11 cellular contexts compared by ENCODE assay signal in the genomic region with DNA sequence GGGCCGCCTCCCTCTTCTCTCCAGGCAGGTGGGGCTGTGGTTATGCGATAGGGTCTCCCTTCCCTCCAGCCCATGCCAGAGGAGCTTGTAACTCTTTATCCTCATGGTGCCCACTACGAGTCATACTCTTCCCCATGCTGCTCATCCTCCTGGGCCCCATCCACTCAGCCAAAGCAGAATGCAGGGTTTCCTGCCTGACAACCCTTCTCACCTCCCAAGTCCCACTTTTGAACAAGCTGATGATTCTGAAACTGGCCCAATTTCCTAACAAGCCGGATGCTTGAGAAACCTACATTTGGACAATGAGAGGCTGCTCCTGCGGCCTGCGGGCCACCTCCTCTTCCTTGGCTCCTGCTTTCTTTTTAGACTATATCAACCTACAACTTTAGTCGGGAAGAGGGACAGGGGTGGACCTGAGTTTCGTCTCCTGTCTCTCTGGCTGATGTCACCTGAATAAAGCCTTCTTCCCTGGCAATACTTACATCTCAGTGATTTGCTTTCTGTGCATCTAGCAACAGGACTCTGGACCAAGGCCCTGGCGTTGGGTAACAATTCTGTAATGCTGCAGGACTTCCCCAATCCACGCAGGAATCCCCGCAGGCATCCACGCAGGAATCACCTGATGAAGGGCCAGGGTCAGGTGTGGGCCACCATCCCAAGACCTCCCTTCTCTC. TPM values are rescaled to one million over a fixed set of nuclear protein-coding genes. Genes with fewer than 3 reads are reported as not detected.
DNase-seq lines count a peak whose midpoint lies in the region; ATAC-seq, FAIRE-seq and TF ChIP-seq lines count a peak whose summit lies in the region.
"Had no signal": no experiment of that assay in that cellular context is flagged by ENCODE, and none has a peak within 500 bp of the region (broad histone marks: within the 10 kb centered on the region; RNA-seq: fewer than 3 reads in every experiment).

No MANE protein-coding gene starts in this region.

- TF ChIP-seq EP300 in HepG2 (IDR thresholded peaks at IDR 0.05; ENCODE audit: low read depth in 2 of 2, low read length in 2 of 2) (no peak), HepG2 (CRISPR knock-in tag; IDR thresholded peaks at IDR 0.05; ENCODE audit: borderline replicate concordance) (no peak), suprapubic skin (IDR thresholded peaks at IDR 0.05) (no peak)

- H3K4me3 ChIP-seq in HepG2 (replicated peaks in 1 of 3; ENCODE audit: insufficient read depth in 1 of 3, low read depth in 2 of 3, low read length in 3 of 3), result peak overlapping the region in 2 of 3 experiments; percentile 67 to 84; a peak in 3 of 6 replicates
- no peak overlapping the region for H3K4me3 ChIP-seq in right lobe of liver
- H3K4me3 ChIP-seq in SJSA1, result no peak overlapping the region
- no peak overlapping the region for H3K4me3 ChIP-seq in fibroblast of pulmonary artery (replicated peaks; ENCODE audit: low read depth, low read length)
- no peak overlapping the region for H3K4me3 ChIP-seq in suprapubic skin

- peaks cover 26% of the 10 kb centered on the region for H3K79me2 ChIP-seq in HepG2 (ENCODE audit: insufficient read depth, low read length)

- DNase-seq in HepG2 (ENCODE audit: low spot score) (no peak), right lobe of liver (no peak), SJSA1 (ENCODE audit: low read depth in 1 of 2, low spot score in 2 of 2) (peak in 1 of 2 experiments; percentile 51), fibroblast of pulmonary artery (ENCODE audit: low read depth) (peak; percentile 47), suprapubic skin (ENCODE audit: low spot score in 2 of 2) (no peak), NCI-H510A treated with DMSO at 0.1 percent for 48 hours (lab: John Stamatoyannopoulos, UW) (no peak), AG08396 (ENCODE audit: low spot score) (no peak)
- DNase-seq: NCI-H345 had no signal

- POLR2A ChIA-PET in HepG2 (lab: Yijun Ruan, JAX), result interaction anchor here (0.8 to 3.1 kb wide), 4 partner anchors 9 to 110 kb away, joined by 3 to 13 read pairs (median 8); partner anchors contain the start of gene ALDH3B1

- CTCF ChIA-PET in HepG2 (lab: Yijun Ruan, JAX; ENCODE audit: low intra/inter-chr PET ratio, low total read pairs), result no interaction called here

- H3K36me3 ChIP-seq in HepG2 (replicated peaks in 1 of 2; ENCODE audit: control insufficient read depth in 1 of 2, insufficient read depth in 2 of 2, low read length in 2 of 2) (peaks cover 9 to 10% of the 10 kb centered on the region in 2 experiments; a peak in 3 of 5 replicates), right lobe of liver (peaks cover 0 to 3% (median 2%) of the 10 kb centered on the region in 4 donors), SJSA1 (peaks cover 78% of the 10 kb centered on the region), suprapubic skin (peaks cover 21% of the 10 kb centered on the region)

- H2AFZ ChIP-seq in HepG2 (ENCODE audit: low read length), result no peak overlapping the region

- no peaks in the 10 kb centered on the region for H3K9me3 ChIP-seq in HepG2 (ENCODE audit: low read length)
- no peaks in the 10 kb centered on the region for H3K9me3 ChIP-seq in right lobe of liver
- H3K9me3 ChIP-seq in SJSA1 (replicated peaks), result no peaks in the 10 kb centered on the region
- no peaks in the 10 kb centered on the region for H3K9me3 ChIP-seq in suprapubic skin

- H3K4me1 ChIP-seq in HepG2 (ENCODE audit: insufficient read depth, low read length) (peaks cover 45% of the 10 kb centered on the region), right lobe of liver (peaks cover 0 to 32% (median 15%) of the 10 kb centered on the region in 4 donors), SJSA1 (replicated peaks) (peaks cover 51% of the 10 kb centered on the region), suprapubic skin (peaks cover 41% of the 10 kb centered on the region)

- in situ Hi-C loops in HepG2 (cut with HindIII; ENCODE audit: extremely low pct_ligation_motif_present, low pct_unique_long_range_greater_than_20kb), result no loop called here

- intact Hi-C loops in HepG2 (cut with micrococcal nuclease; ENCODE audit: unreplicated experiment), result no loop called here
- intact Hi-C loops in right lobe of liver (cut with DNase I), result no loop called here

- H3K27me3 ChIP-seq in HepG2 (ENCODE audit: control insufficient read depth in 1 of 2, insufficient read depth in 2 of 2, low read length in 2 of 2) (no peaks in the 10 kb centered on the region; a peak in 1 of 5 replicates), right lobe of liver (no peaks in the 10 kb centered on the region), SJSA1 (replicated peaks) (no peaks in the 10 kb centered on the region), suprapubic skin (no peaks in the 10 kb centered on the region)

- no peaks in the 10 kb centered on the region for H4K20me1 ChIP-seq in HepG2 (ENCODE audit: insufficient read depth, low read length)

- WGBS in HepG2 (ENCODE audit: low lambda C conversion rate), result 85% methylated on average over 8 of the region's 12 CpGs
- 84% methylated on average over 5 of the region's 12 CpGs for WGBS in right lobe of liver (ENCODE audit: insufficient coverage, low coverage, low lambda C conversion rate, missing lambda C conversion rate)
- WGBS in suprapubic skin, result 84% methylated on average over 12 of the region's 12 CpGs

- peak overlapping the region; percentile 79 for H3K4me2 ChIP-seq in HepG2 (ENCODE audit: low read depth, low read length)

- FAIRE-seq in HepG2 (lab: Jason Lieb, UNC), result no peak
- FAIRE-seq: D721Med, endometrium had no signal

- TF ChIP-seq POLR2A in HepG2 (IDR thresholded peaks at IDR 0.05; ENCODE audit: insufficient read depth in 1 of 2, low read depth in 2 of 2, low read length in 2 of 2) (no peak), right lobe of liver (IDR thresholded peaks at IDR 0.05) (no peak), suprapubic skin (IDR thresholded peaks at IDR 0.05) (no peak)

- no peak for TF ChIP-seq RAD21 in HepG2 (CRISPR knock-in tag; IDR thresholded peaks at IDR 0.05)

- BruUV-seq in HepG2 (replicated peaks; lab: Mats Ljungman, UMichigan), result no TSS peak

- no peak for ATAC-seq in HepG2
- ATAC-seq in right lobe of liver, result no peak
- ATAC-seq in HG02623 (IDR thresholded peaks at IDR 0.05; ENCODE audit: unreplicated experiment), result no peak

- H3K27ac ChIP-seq in HepG2 (ENCODE audit: extremely low read length, insufficient read depth, low read length) (peak overlapping the region; percentile 64), right lobe of liver (no peak overlapping the region), SJSA1 (peak overlapping the region; percentile 80), suprapubic skin (peak overlapping the region; percentile 1)

- TF ChIP-seq CTCF in HepG2 (CRISPR knock-in tag; IDR thresholded peaks at IDR 0.05), result no peak
- no peak for TF ChIP-seq CTCF in right lobe of liver (IDR thresholded peaks at IDR 0.05)
- TF ChIP-seq CTCF in fibroblast of pulmonary artery (IDR thresholded peaks at IDR 0.05; ENCODE audit: low read length, missing control alignments), result no peak
- no peak for TF ChIP-seq CTCF in suprapubic skin (IDR thresholded peaks at IDR 0.05)

- H3K9ac ChIP-seq in HepG2 (ENCODE audit: insufficient read depth, low read depth, low read length), result peak overlapping the region; percentile 79

RNA-seq across cellular contexts. Expression of gene NDUFS8, which starts 1.5 kb away (rescaled TPM):
- total RNA-seq in HepG2 (2016; rRNA removed; fragmentation: Illumina TruSeq; extraction: Trizol), result 120 and 158 TPM in 2 replicates
- total RNA-seq in HepG2 (2016; cell fraction: cytosol; rRNA removed; fragmentation: Illumina TruSeq; extraction: Trizol; ENCODE audit: low read depth), result 120 and 122 TPM in 2 replicates
- 111 and 153 TPM in 2 replicates for total RNA-seq in HepG2 (2016; cell fraction: insoluble cytoplasmic fraction; rRNA removed; fragmentation: Illumina TruSeq; extraction: Trizol)
- 119 and 125 TPM in 2 replicates for total RNA-seq in HepG2 (2016; cell fraction: membrane; rRNA removed; fragmentation: Illumina TruSeq; extraction: Trizol)
- 68.1 and 87.4 TPM in 2 replicates for total RNA-seq in HepG2 (2016; cell fraction: nucleus; rRNA removed; fragmentation: Illumina TruSeq; extraction: Trizol)
- 96.7 and 101 TPM in 2 replicates for polyA plus RNA-seq in HepG2 (2011; rRNA removed)
- 77.4 and 163 TPM in 2 replicates for polyA plus RNA-seq in HepG2 (2011; cell fraction: cytosol; rRNA removed)
- polyA plus RNA-seq in HepG2 (2011; cell fraction: nucleus; rRNA removed), result 142 and 151 TPM in 2 replicates
- 65.2 and 96.9 TPM in 2 replicates for polyA plus RNA-seq in HepG2 (2012)
- polyA plus RNA-seq in HepG2 (2016; cell fraction: cytosol; fragmentation: Illumina TruSeq; extraction: Trizol; ENCODE audit: low read depth), result 109 and 135 TPM in 2 replicates
- 108 and 124 TPM in 2 replicates for polyA plus RNA-seq in HepG2 (2016; cell fraction: insoluble cytoplasmic fraction; fragmentation: Illumina TruSeq; extraction: Trizol; ENCODE audit: low read depth)
- polyA plus RNA-seq in HepG2 (2016; cell fraction: membrane; fragmentation: Illumina TruSeq; extraction: Trizol; ENCODE audit: low read depth), result 110 and 125 TPM in 2 replicates
- 158 and 161 TPM in 2 replicates for polyA plus RNA-seq in HepG2 (2016; cell fraction: nucleus; fragmentation: Illumina TruSeq; extraction: Trizol; ENCODE audit: insufficient read depth, low read depth)
- polyA minus RNA-seq in HepG2 (2011; rRNA and poly(A)+ RNA removed; ENCODE audit: low replicate concordance), result 172 and 212 TPM in 2 replicates
- 66.2 and 72.5 TPM in 2 replicates for polyA minus RNA-seq in HepG2 (2011; cell fraction: cytosol; rRNA and poly(A)+ RNA removed)
- polyA minus RNA-seq in HepG2 (2011; cell fraction: nucleus; rRNA and poly(A)+ RNA removed), result 33.6 and 40.9 TPM in 2 replicates
- 100 to 1,000 TPM in 3 of 6 experiments, 10 to 100 TPM in 3; 61.9 to 159 (median 88.4) TPM for total RNA-seq in right lobe of liver
- total RNA-seq in SJSA1 (2014; rRNA removed; shearing (Covaris generic)), result 266 and 451 TPM in 2 replicates
- 100 to 1,000 TPM in 3 of 4 donors, 10 to 100 TPM in 1; 90.8 to 155 (median 148) TPM for total RNA-seq in suprapubic skin

RNA-seq across cellular contexts. Expression of gene TCIRG1, which starts 9.9 kb away (rescaled TPM):
- 9.9 and 48.0 TPM in 2 replicates for total RNA-seq in HepG2 (2016; rRNA removed; fragmentation: Illumina TruSeq; extraction: Trizol)
- 10.6 and 10.9 TPM in 2 replicates for total RNA-seq in HepG2 (2016; cell fraction: cytosol; rRNA removed; fragmentation: Illumina TruSeq; extraction: Trizol; ENCODE audit: low read depth)
- 7.6 and 52.5 TPM in 2 replicates for total RNA-seq in HepG2 (2016; cell fraction: insoluble cytoplasmic fraction; rRNA removed; fragmentation: Illumina TruSeq; extraction: Trizol)
- total RNA-seq in HepG2 (2016; cell fraction: membrane; rRNA removed; fragmentation: Illumina TruSeq; extraction: Trizol), result 8.3 and 8.4 TPM in 2 replicates
- total RNA-seq in HepG2 (2016; cell fraction: nucleus; rRNA removed; fragmentation: Illumina TruSeq; extraction: Trizol), result 57.2 and 73.6 TPM in 2 replicates
- 69.6 and 97.2 TPM in 2 replicates for polyA plus RNA-seq in HepG2 (2011; rRNA removed)
- polyA plus RNA-seq in HepG2 (2011; cell fraction: cytosol; rRNA removed), result 25.1 and 41.9 TPM in 2 replicates
- polyA plus RNA-seq in HepG2 (2011; cell fraction: nucleus; rRNA removed), result 1,399 and 1,906 TPM in 2 replicates
- 23.6 and 37.0 TPM in 2 replicates for polyA plus RNA-seq in HepG2 (2012)
- polyA plus RNA-seq in HepG2 (2016; cell fraction: cytosol; fragmentation: Illumina TruSeq; extraction: Trizol; ENCODE audit: low read depth), result 3.6 and 4.6 TPM in 2 replicates
- polyA plus RNA-seq in HepG2 (2016; cell fraction: insoluble cytoplasmic fraction; fragmentation: Illumina TruSeq; extraction: Trizol; ENCODE audit: low read depth), result 7.3 and 10.3 TPM in 2 replicates
- 5.5 and 6.6 TPM in 2 replicates for polyA plus RNA-seq in HepG2 (2016; cell fraction: membrane; fragmentation: Illumina TruSeq; extraction: Trizol; ENCODE audit: low read depth)
- 176 and 189 TPM in 2 replicates for polyA plus RNA-seq in HepG2 (2016; cell fraction: nucleus; fragmentation: Illumina TruSeq; extraction: Trizol; ENCODE audit: insufficient read depth, low read depth)
- polyA minus RNA-seq in HepG2 (2011; rRNA and poly(A)+ RNA removed; ENCODE audit: low replicate concordance), result 49.2 and 98.2 TPM in 2 replicates
- polyA minus RNA-seq in HepG2 (2011; cell fraction: cytosol; rRNA and poly(A)+ RNA removed), result 22.7 and 28.6 TPM in 2 replicates
- 100 and 121 TPM in 2 replicates for polyA minus RNA-seq in HepG2 (2011; cell fraction: nucleus; rRNA and poly(A)+ RNA removed)
- total RNA-seq in right lobe of liver, result 10 to 100 TPM; 39.4 to 97.1 (median 69.3) TPM
- 124 and 155 TPM in 2 replicates for total RNA-seq in SJSA1 (2014; rRNA removed; shearing (Covaris generic))
- total RNA-seq in suprapubic skin, result 10 to 100 TPM; 19.4 to 50.9 (median 41.2) TPM

RNA-seq across cellular contexts. Expression of gene ALDH3B1, which starts 18.8 kb away (rescaled TPM):
- total RNA-seq in HepG2 (2016; rRNA removed; fragmentation: Illumina TruSeq; extraction: Trizol) (4.0 and 4.5 TPM in 2 replicates), right lobe of liver (1 to 10 TPM; 2.3 to 7.4 (median 4.4) TPM), suprapubic skin (1 to 10 TPM; 3.2 to 6.4 (median 5.9) TPM)
- total RNA-seq in HepG2 (2016; cell fraction: cytosol; rRNA removed; fragmentation: Illumina TruSeq; extraction: Trizol; ENCODE audit: low read depth), result 0.62 and 0.91 TPM in 2 replicates
- total RNA-seq in HepG2 (2016; cell fraction: insoluble cytoplasmic fraction; rRNA removed; fragmentation: Illumina TruSeq; extraction: Trizol), result 4.3 and 4.5 TPM in 2 replicates
- total RNA-seq in HepG2 (2016; cell fraction: membrane; rRNA removed; fragmentation: Illumina TruSeq; extraction: Trizol), result 2.2 and 2.4 TPM in 2 replicates
- total RNA-seq in HepG2 (2016; cell fraction: nucleus; rRNA removed; fragmentation: Illumina TruSeq; extraction: Trizol), result 1.6 and 2.1 TPM in 2 replicates
- polyA plus RNA-seq in HepG2 (2011; rRNA removed), result 5.1 and 6.7 TPM in 2 replicates
- polyA plus RNA-seq in HepG2 (2011; cell fraction: cytosol; rRNA removed), result 2.8 and 5.9 TPM in 2 replicates
- 5.1 and 6.8 TPM in 2 replicates for polyA plus RNA-seq in HepG2 (2011; cell fraction: nucleus; rRNA removed)
- 2.1 and 3.2 TPM in 2 replicates for polyA plus RNA-seq in HepG2 (2012)
- 0.81 and 0.85 TPM in 2 replicates for polyA plus RNA-seq in HepG2 (2016; cell fraction: cytosol; fragmentation: Illumina TruSeq; extraction: Trizol; ENCODE audit: low read depth)
- 4.5 and 4.7 TPM in 2 replicates for polyA plus RNA-seq in HepG2 (2016; cell fraction: insoluble cytoplasmic fraction; fragmentation: Illumina TruSeq; extraction: Trizol; ENCODE audit: low read depth)
- 1.9 and 2.1 TPM in 2 replicates for polyA plus RNA-seq in HepG2 (2016; cell fraction: membrane; fragmentation: Illumina TruSeq; extraction: Trizol; ENCODE audit: low read depth)
- polyA plus RNA-seq in HepG2 (2016; cell fraction: nucleus; fragmentation: Illumina TruSeq; extraction: Trizol; ENCODE audit: insufficient read depth, low read depth), result 4.1 and 4.6 TPM in 2 replicates
- polyA minus RNA-seq in HepG2 (2011; rRNA and poly(A)+ RNA removed; ENCODE audit: low replicate concordance), result 7.3 and 37.4 TPM in 2 replicates
- 2.2 and 3.3 TPM in 2 replicates for polyA minus RNA-seq in HepG2 (2011; cell fraction: cytosol; rRNA and poly(A)+ RNA removed)
- polyA minus RNA-seq in HepG2 (2011; cell fraction: nucleus; rRNA and poly(A)+ RNA removed), result 1.6 and 3.1 TPM in 2 replicates
- total RNA-seq in SJSA1 (2014; rRNA removed; shearing (Covaris generic)), result 52.3 and 59.8 TPM in 2 replicates

RNA-seq across cellular contexts. Expression of gene UNC93B1, which starts 25.0 kb away (rescaled TPM):
- total RNA-seq in HepG2 (2016; rRNA removed; fragmentation: Illumina TruSeq; extraction: Trizol) (2.3 and 8.8 TPM in 2 replicates), right lobe of liver (10 to 100 TPM; 13.3 to 21.4 (median 17.9) TPM), suprapubic skin (10 to 100 TPM; 22.7 to 34.3 (median 28.1) TPM)
- total RNA-seq in HepG2 (2016; cell fraction: cytosol; rRNA removed; fragmentation: Illumina TruSeq; extraction: Trizol; ENCODE audit: low read depth), result 3.9 and 4.4 TPM in 2 replicates
- 2.9 and 9.2 TPM in 2 replicates for total RNA-seq in HepG2 (2016; cell fraction: insoluble cytoplasmic fraction; rRNA removed; fragmentation: Illumina TruSeq; extraction: Trizol)
- total RNA-seq in HepG2 (2016; cell fraction: membrane; rRNA removed; fragmentation: Illumina TruSeq; extraction: Trizol), result 4.6 and 5.3 TPM in 2 replicates
- 10.8 and 10.9 TPM in 2 replicates for total RNA-seq in HepG2 (2016; cell fraction: nucleus; rRNA removed; fragmentation: Illumina TruSeq; extraction: Trizol)
- polyA plus RNA-seq in HepG2 (2011; rRNA removed), result 18.9 and 25.3 TPM in 2 replicates
- 14.1 and 18.0 TPM in 2 replicates for polyA plus RNA-seq in HepG2 (2011; cell fraction: cytosol; rRNA removed)
- 71.1 and 107 TPM in 2 replicates for polyA plus RNA-seq in HepG2 (2011; cell fraction: nucleus; rRNA removed)
- 8.1 and 8.5 TPM in 2 replicates for polyA plus RNA-seq in HepG2 (2012)
- 1.5 and 2.4 TPM in 2 replicates for polyA plus RNA-seq in HepG2 (2016; cell fraction: cytosol; fragmentation: Illumina TruSeq; extraction: Trizol; ENCODE audit: low read depth)
- 2.4 and 2.7 TPM in 2 replicates for polyA plus RNA-seq in HepG2 (2016; cell fraction: insoluble cytoplasmic fraction; fragmentation: Illumina TruSeq; extraction: Trizol; ENCODE audit: low read depth)
- 3.0 and 3.2 TPM in 2 replicates for polyA plus RNA-seq in HepG2 (2016; cell fraction: membrane; fragmentation: Illumina TruSeq; extraction: Trizol; ENCODE audit: low read depth)
- polyA plus RNA-seq in HepG2 (2016; cell fraction: nucleus; fragmentation: Illumina TruSeq; extraction: Trizol; ENCODE audit: insufficient read depth, low read depth), result 17.9 and 19.5 TPM in 2 replicates
- polyA minus RNA-seq in HepG2 (2011; rRNA and poly(A)+ RNA removed; ENCODE audit: low replicate concordance), result 56.7 and 87.2 TPM in 2 replicates
- polyA minus RNA-seq in HepG2 (2011; cell fraction: cytosol; rRNA and poly(A)+ RNA removed), result 10.2 and 12.8 TPM in 2 replicates
- 7.0 and 9.1 TPM in 2 replicates for polyA minus RNA-seq in HepG2 (2011; cell fraction: nucleus; rRNA and poly(A)+ RNA removed)
- total RNA-seq in SJSA1 (2014; rRNA removed; shearing (Covaris generic)), result 53.8 and 73.5 TPM in 2 replicates

Comparison
In these comparisons a context has a peak if more than half of its experiments do, and no peak if none do; other contexts are left out.
1. H3K27ac ChIP-seq: peak in HepG2 (single experiment), SJSA1 (single experiment) and suprapubic skin (single experiment); none in right lobe of liver (0 of 3).
2. H3K4me3 ChIP-seq: peak in HepG2 (2 of 3); none in right lobe of liver (0 of 3), SJSA1 (single experiment), fibroblast of pulmonary artery (single experiment) and suprapubic skin (single experiment).